In genomic region chr5:176388003-176388340, GRCh38 we compare ENCODE assay signal across 7 cellular contexts. TPM values are rescaled to one million over a fixed set of nuclear protein-coding genes. Genes with fewer than 3 reads are reported as not detected.
DNase-seq lines count a peak whose midpoint lies in the region; ATAC-seq and TF ChIP-seq lines count a peak whose summit lies in the region.

No MANE protein-coding gene starts in this region.

- H2AFZ ChIP-seq in mesenchymal stem cell (ENCODE audit: low read depth, low read length) = peak overlapping the region; percentile 83

- peaks cover 5% of the 10 kb centered on the region for H3K4me1 ChIP-seq in mesenchymal stem cell (ENCODE audit: control insufficient read depth, insufficient read depth, low read depth, low read length)

- TF ChIP-seq CTCF in cardiac fibroblast (IDR thresholded peaks at IDR 0.05; ENCODE audit: low read depth, low read length) = no peak

- no peak overlapping the region for H2BK15ac ChIP-seq in mesenchymal stem cell (ENCODE audit: low read depth, poor library complexity, severe bottlenecking)

- peak overlapping the region in 1 of 2 experiments; percentile 22 for H3K18ac ChIP-seq in mesenchymal stem cell (ENCODE audit: low read depth in 1 of 2, low read length in 2 of 2)

- peak overlapping the region; percentile 94 for H3K9ac ChIP-seq in mesenchymal stem cell (ENCODE audit: low read length)

- DNase-seq in NCI-H146 (lab: John Stamatoyannopoulos, UW) (peak; percentile 14), cardiac fibroblast (ENCODE audit: low read depth in 2 of 2) (peak; percentile 27 to 30), mesenchymal stem cell (peak; percentile 62), ecto neural progenitor cell (ENCODE audit: low spot score) (no peak), superior temporal gyrus (ENCODE audit: extremely low spot score) (no peak)

- H2BK5ac ChIP-seq in mesenchymal stem cell (ENCODE audit: low read depth, low read length, poor library complexity, severe bottlenecking) = no peak overlapping the region

- peak overlapping the region; percentile 2 for H4K8ac ChIP-seq in mesenchymal stem cell (ENCODE audit: low read length)

- no peak overlapping the region for H4K91ac ChIP-seq in mesenchymal stem cell (ENCODE audit: low read length)

- ATAC-seq in GM21367 (IDR thresholded peaks at IDR 0.05; ENCODE audit: unreplicated experiment) = no peak

- H3K27ac ChIP-seq in mesenchymal stem cell (ENCODE audit: low read length, poor library complexity, severe bottlenecking) = peak overlapping the region; percentile 16

- H3K27me3 ChIP-seq in mesenchymal stem cell (ENCODE audit: control insufficient read depth in 1 of 2, insufficient read depth in 1 of 2, low read length in 2 of 2) = no peaks in the 10 kb centered on the region

- H3K4me3 ChIP-seq in GM08714 (ENCODE audit: low read length) (peak overlapping the region; percentile 82), cardiac fibroblast (replicated peaks in 1 of 2; ENCODE audit: low read depth in 2 of 2, low read length in 2 of 2) (peak overlapping the region; percentile 95 to 99), mesenchymal stem cell (ENCODE audit: insufficient read depth in 1 of 2, low read depth in 1 of 2, low read length in 2 of 2) (peak overlapping the region; percentile 67 to 98)

- H3K4me2 ChIP-seq in mesenchymal stem cell (ENCODE audit: low read length, poor library complexity, severe bottlenecking) = peak overlapping the region; percentile 86

- 0% methylated on average over 16 of the region's 16 CpGs for WGBS in mesenchymal stem cell

- H3K14ac ChIP-seq in mesenchymal stem cell (ENCODE audit: low read length in 2 of 2) = peak overlapping the region in 1 of 2 experiments; percentile 50

- peak overlapping the region in 1 of 2 experiments; percentile 1 for H2BK12ac ChIP-seq in mesenchymal stem cell (ENCODE audit: low read length in 2 of 2)

- H3K79me1 ChIP-seq in mesenchymal stem cell (replicated peaks; ENCODE audit: low read length, poor library complexity, severe bottlenecking) = peaks cover 42% of the 10 kb centered on the region

- H3K4ac ChIP-seq in mesenchymal stem cell (ENCODE audit: low read depth in 1 of 2, low read length in 2 of 2) = peak overlapping the region in 1 of 2 experiments; percentile 33

- H2AK5ac ChIP-seq in mesenchymal stem cell (ENCODE audit: low read length, severe bottlenecking) = no peak overlapping the region

- H3K23ac ChIP-seq in mesenchymal stem cell (ENCODE audit: low read length in 2 of 2) = peak overlapping the region in 1 of 2 experiments; percentile 2

- H3K36me3 ChIP-seq in mesenchymal stem cell (ENCODE audit: control insufficient read depth in 1 of 2, insufficient read depth in 2 of 2, low read depth in 1 of 2, low read length in 2 of 2) = peaks cover 53 to 63% of the 10 kb centered on the region in 2 experiments

- H3K9me3 ChIP-seq in mesenchymal stem cell (ENCODE audit: control insufficient read depth, low read length) = no peaks in the 10 kb centered on the region

- no peak overlapping the region for H2BK120ac ChIP-seq in mesenchymal stem cell (ENCODE audit: low read depth, low read length)

RNA-seq across cellular contexts. Expression of gene NOP16, which starts 0.4 kb away (rescaled TPM):
- polyA plus RNA-seq in mesenchymal stem cell (2013, experiment 1 of 2) = 17.4 TPM
- polyA plus RNA-seq in mesenchymal stem cell (2013, experiment 2 of 2) = 18.6 TPM

RNA-seq across cellular contexts. Expression of gene HIGD2A, which starts 0.6 kb away (rescaled TPM):
- polyA plus RNA-seq in mesenchymal stem cell (2013, experiment 1 of 2) = 225 TPM
- 222 TPM for polyA plus RNA-seq in mesenchymal stem cell (2013, experiment 2 of 2)

RNA-seq across cellular contexts. Expression of gene ARL10, which starts 22.7 kb away (rescaled TPM):
- 4.8 TPM for polyA plus RNA-seq in mesenchymal stem cell (2013, experiment 1 of 2)
- polyA plus RNA-seq in mesenchymal stem cell (2013, experiment 2 of 2) = 4.6 TPM

RNA-seq across cellular contexts. Expression of gene KIAA1191, which starts 26.4 kb away (rescaled TPM):
- 91.6 TPM for polyA plus RNA-seq in mesenchymal stem cell (2013, experiment 1 of 2)
- polyA plus RNA-seq in mesenchymal stem cell (2013, experiment 2 of 2) = 88.4 TPM

RNA-seq across cellular contexts. Expression of gene CLTB, which starts 28.4 kb away (rescaled TPM):
- 85.7 TPM for polyA plus RNA-seq in mesenchymal stem cell (2013, experiment 1 of 2)
- polyA plus RNA-seq in mesenchymal stem cell (2013, experiment 2 of 2) = 88.1 TPM

Comparison
In these comparisons a context has a peak if more than half of its experiments do, and no peak if none do; other contexts are left out.
1. DNase-seq: peak in NCI-H146 (single experiment), cardiac fibroblast (2 of 2) and mesenchymal stem cell (single experiment); none in ecto neural progenitor cell (single experiment) and superior temporal gyrus (single experiment).
2. Peak in every context shown above with its lines, with median percentiles within 50 percentile points of each other: H3K4me3 ChIP-seq.